Comparison of ENCODE assay signal across 14 cellular contexts in the genomic region with DNA sequence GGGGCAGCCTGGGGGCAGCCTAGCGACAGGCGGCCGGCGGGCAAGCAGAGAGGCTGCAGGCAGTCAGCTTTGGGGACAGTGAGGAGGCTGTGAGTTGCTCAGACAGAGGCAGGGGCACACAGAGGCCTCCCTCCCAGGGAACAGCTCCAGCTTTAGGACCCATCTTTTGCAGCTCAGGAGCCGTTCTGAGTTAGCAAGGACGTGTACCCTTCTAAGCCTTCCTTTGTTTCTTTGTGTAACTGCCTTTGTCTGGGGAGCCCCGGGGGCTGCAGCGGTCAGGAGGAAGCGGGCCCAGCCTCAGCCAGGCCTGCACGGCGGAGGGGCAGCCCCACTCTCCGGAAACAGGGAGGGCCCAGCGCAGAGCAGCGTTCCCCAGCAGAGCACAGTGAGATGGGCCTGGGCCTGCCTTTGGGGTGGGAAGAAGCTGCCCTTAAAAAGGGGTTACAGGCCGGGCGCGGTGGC. TPM values are rescaled to one million over a fixed set of nuclear protein-coding genes. Genes with fewer than 3 reads are reported as not detected.
A peak's percentile ranks its signal among the peaks of the same experiment; 100 is the strongest.
DNase-seq lines count a peak whose midpoint lies in the region; ATAC-seq, FAIRE-seq and TF ChIP-seq lines count a peak whose summit lies in the region.
"Had no signal": no experiment of that assay in that cellular context is flagged by ENCODE, and none has a peak within 500 bp of the region (broad histone marks: within the 10 kb centered on the region; RNA-seq: fewer than 3 reads in every experiment).

No MANE protein-coding gene starts in this region.

- H3K4me1 ChIP-seq in NT2/D1 (ENCODE audit: insufficient read depth, insufficient read length) (no peaks in the 10 kb centered on the region), iPS-15b (ENCODE audit: control insufficient read depth, insufficient read depth, low read length) (peaks cover 3% of the 10 kb centered on the region), spleen (peaks cover 0 to 18% (median 11%) of the 10 kb centered on the region in 6 donors), pancreas (no peaks in the 10 kb centered on the region)
- H3K4me1 ChIP-seq: right lobe of liver had no signal

- no peaks in the 10 kb centered on the region for H3K27me3 ChIP-seq in NT2/D1 (ENCODE audit: insufficient read depth, insufficient read length)
- no peaks in the 10 kb centered on the region for H3K27me3 ChIP-seq in iPS-15b (ENCODE audit: control insufficient read depth, insufficient read depth, low read length)
- no peaks in the 10 kb centered on the region for H3K27me3 ChIP-seq in spleen (replicated peaks in 1 of 7)
- H3K27me3 ChIP-seq in pancreas: no peaks in the 10 kb centered on the region
- H3K27me3 ChIP-seq: right lobe of liver, tibial artery had no signal

- H3K9ac ChIP-seq in NT2/D1 (ENCODE audit: insufficient read length, low read depth): peak overlapping the region; percentile 64
- H3K9ac ChIP-seq in iPS-15b (ENCODE audit: low read depth, low read length): peak overlapping the region; percentile 37

- no peak for TF ChIP-seq POLR2A in spleen (IDR thresholded peaks at IDR 0.05)

- peak overlapping the region; percentile 11 for H3K4me3 ChIP-seq in NT2/D1 (ENCODE audit: insufficient read length, low read depth)
- H3K4me3 ChIP-seq in iPS-15b (ENCODE audit: low read depth, low read length): no peak overlapping the region
- H3K4me3 ChIP-seq in spleen: peak overlapping the region in 1 of 8 donors; percentile 9
- no peak overlapping the region for H3K4me3 ChIP-seq in pancreas
- H3K4me3 ChIP-seq: right lobe of liver, tibial artery had no signal

- H3K9me3 ChIP-seq in NT2/D1 (ENCODE audit: insufficient read depth, low read length) (peaks cover 18% of the 10 kb centered on the region; the same call in 1 of the 2 replicates), iPS-15b (ENCODE audit: control insufficient read depth, insufficient read depth, low read length) (no peaks in the 10 kb centered on the region), spleen (no peaks in the 10 kb centered on the region), pancreas (no peaks in the 10 kb centered on the region)
- H3K9me3 ChIP-seq: right lobe of liver, tibial artery had no signal

- no peak for FAIRE-seq in pancreas (lab: Jason Lieb, UNC)
- FAIRE-seq: endometrium had no signal

- H3K36me3 ChIP-seq in NT2/D1 (ENCODE audit: insufficient read depth, insufficient read length, low read length) (no peaks in the 10 kb centered on the region), iPS-15b (ENCODE audit: control insufficient read depth, insufficient read depth, low read length) (no peaks in the 10 kb centered on the region), spleen (no peaks in the 10 kb centered on the region), pancreas (no peaks in the 10 kb centered on the region)
- H3K36me3 ChIP-seq: right lobe of liver, tibial artery had no signal

- 31 to 52% (median 46%) methylated on average over 12 to 17 of the region's 17 CpGs for WGBS in spleen, 5 donors
- 84 to 85% methylated on average over 17 of the region's 17 CpGs for WGBS in pancreas, 2 donors

- peak; percentile 14 for DNase-seq in NCI-H146 (lab: John Stamatoyannopoulos, UW)
- no peak for DNase-seq in NCI-H146 treated with DMSO at 0.1 percent for 48 hours (lab: John Stamatoyannopoulos, UW; ENCODE audit: unreplicated experiment)
- DNase-seq in NT2/D1 (ENCODE audit: low read depth, low spot score): no peak
- no peak for DNase-seq in spleen
- no peak for DNase-seq in midbrain (lab: John Stamatoyannopoulos, UW)
- no peak for DNase-seq in pancreas
- DNase-seq in cerebellar cortex (ENCODE audit: low spot score): no peak
- DNase-seq: 8988T, DMS79 treated with DMSO at 0.1 percent for 48 hours, NCI-H510A treated with DMSO at 0.1 percent for 48 hours, right lobe of liver, tibial artery had no signal

- TF ChIP-seq CTCF in spleen (IDR thresholded peaks at IDR 0.05 in 8 of 11, conservative IDR thresholded peaks at IDR 0.05 in 3 of 11) (no peak), pancreas (IDR thresholded peaks at IDR 0.05) (no peak)

- intact Hi-C loops in spleen (cut with DNase I; ENCODE audit: low total_unique reads): no loop called here
- intact Hi-C loops in pancreas (cut with DNase I): loop anchor here in 1 of 3 donors (10.0 kb wide), 1 partner anchor 1001 kb away; no protein-coding TSS in a partner anchor

- H3K27ac ChIP-seq in spleen (peak overlapping the region in 5 of 8 donors; percentile 14 to 34 (median 22)), pancreas (no peak overlapping the region)
- H3K27ac ChIP-seq: right lobe of liver, tibial artery had no signal

- no peak for ATAC-seq in pancreas

RNA-seq across cellular contexts. Expression of gene RALBP1, which starts 41.0 kb away (rescaled TPM):
- total RNA-seq in spleen: 10 to 100 TPM; 44.3 to 76.4 (median 54.0) TPM
- polyA plus RNA-seq in spleen: 10 to 100 TPM; 13.6 to 27.5 (median 17.8) TPM
- 10 to 100 TPM; 11.9 to 30.5 (median 15.1) TPM for total RNA-seq in pancreas
- 10 to 100 TPM in 1 of 2 donors, 1 to 10 TPM in 1; 6.7 to 12.4 TPM for polyA plus RNA-seq in pancreas

Comparison
In these comparisons a context has a peak if more than half of its experiments do, and no peak if none do; other contexts are left out.
1. H3K27ac ChIP-seq: peak in spleen (5 of 8); none in pancreas (0 of 4).